26 cellular contexts compared by ENCODE assay signal in genomic region chr4:153988446-153988845, GRCh38.
DNase-seq lines count a peak whose midpoint lies in the region; ATAC-seq and TF ChIP-seq lines count a peak whose summit lies in the region.
"Had no signal": no experiment of that assay in that cellular context is flagged by ENCODE, and none has a peak within 500 bp of the region (broad histone marks: within the 10 kb centered on the region; RNA-seq: fewer than 3 reads in every experiment).

No MANE protein-coding gene starts in this region.

- peak overlapping the region in 1 of 7 donors; percentile 37 for H3K27ac Mint-ChIP-seq in CD4-positive, alpha-beta memory T cell
- H3K27ac Mint-ChIP-seq: activated naive CD8-positive, alpha-beta T cell treated with anti-CD3 and anti-CD28 coated beads for 36 hours; activated T-helper 2 cell treated with anti-CD3 and anti-CD28 coated beads, Interferon-gamma antibody, Interleukin-2, Interleukin-4, amounts not matched to agents 10 μg/mL and 5 μg/mL and 100 μg/mL, durations not matched to agents 14 hours and 24 hours and 36 hours had no signal

- WGBS in mesenchymal stem cell = 67% methylated on average over 6 of the region's 6 CpGs
- 4% methylated on average over 5 of the region's 6 CpGs for WGBS in SK-N-SH (ENCODE audit: low lambda C conversion rate)

- no peak overlapping the region for H3K4me3 ChIP-seq in choroid plexus epithelial cell (ENCODE audit: low read depth, low read length)
- H3K4me3 ChIP-seq in mesenchymal stem cell (ENCODE audit: insufficient read depth in 1 of 2, low read depth in 1 of 2, low read length in 2 of 2) = no peak overlapping the region
- no peak overlapping the region for H3K4me3 ChIP-seq in SK-N-SH (ENCODE audit: low read depth in 2 of 2, low read length in 1 of 2)
- no peak overlapping the region for H3K4me3 ChIP-seq in CD4-positive, alpha-beta memory T cell (ENCODE audit: low read length in 2 of 2)
- H3K4me3 ChIP-seq: hepatocyte, spleen, tibial nerve had no signal

- peaks cover 0 to 8% (median 2%) of the 10 kb centered on the region in 8 donors for H3K9me3 Mint-ChIP-seq in CD4-positive, alpha-beta memory T cell
- H3K9me3 Mint-ChIP-seq: activated T-helper 2 cell treated with anti-CD3 and anti-CD28 coated beads, Interferon-gamma antibody, Interleukin-2, Interleukin-4, amounts not matched to agents 10 μg/mL and 5 μg/mL and 100 μg/mL, durations not matched to agents 14 hours and 24 hours and 36 hours had no signal

- H3K4me2 ChIP-seq in mesenchymal stem cell (ENCODE audit: low read length, poor library complexity, severe bottlenecking) (no peak overlapping the region), SK-N-SH (no peak overlapping the region)
- H3K4me2 ChIP-seq: hepatocyte had no signal

- no peak overlapping the region for H3K4me3 Mint-ChIP-seq in CD4-positive, alpha-beta memory T cell
- H3K4me3 Mint-ChIP-seq: activated naive CD8-positive, alpha-beta T cell treated with anti-CD3 and anti-CD28 coated beads for 36 hours had no signal

- no peaks in the 10 kb centered on the region for H4K20me1 ChIP-seq in SK-N-SH (ENCODE audit: insufficient read depth)

- intact Hi-C loops in CD4-positive, alpha-beta memory T cell (cut with micrococcal nuclease) = no loop called here

- peak overlapping the region in 1 of 2 experiments; percentile 41 for H3K18ac ChIP-seq in mesenchymal stem cell (ENCODE audit: low read depth in 1 of 2, low read length in 2 of 2)

- POLR2A ChIA-PET in SK-N-SH (lab: Yijun Ruan, JAX) = no interaction called here
- POLR2A ChIA-PET in CD4-positive, alpha-beta memory T cell (lab: Charles Lee; ENCODE audit: partially characterized antibody) = no interaction called here

- H2AFZ ChIP-seq in mesenchymal stem cell (ENCODE audit: low read depth, low read length) (no peak overlapping the region), SK-N-SH (ENCODE audit: low read depth) (no peak overlapping the region)
- H2AFZ ChIP-seq: hepatocyte had no signal

- peak overlapping the region in 1 of 2 experiments; percentile 13 for H3K4ac ChIP-seq in mesenchymal stem cell (ENCODE audit: low read depth in 1 of 2, low read length in 2 of 2)

- no peaks in the 10 kb centered on the region for H3K79me1 ChIP-seq in mesenchymal stem cell (replicated peaks; ENCODE audit: low read length, poor library complexity, severe bottlenecking)

- no peaks in the 10 kb centered on the region for H3K4me1 ChIP-seq in mesenchymal stem cell (ENCODE audit: control insufficient read depth, insufficient read depth, low read depth, low read length)
- H3K4me1 ChIP-seq in SK-N-SH (ENCODE audit: control insufficient read depth in 1 of 2, insufficient read depth in 2 of 2, low read depth in 1 of 2, low read length in 1 of 2) = no peaks in the 10 kb centered on the region
- H3K4me1 ChIP-seq in CD4-positive, alpha-beta memory T cell (ENCODE audit: insufficient read depth, low read length) = no peaks in the 10 kb centered on the region
- H3K4me1 ChIP-seq: BE2C, foreskin keratinocyte, spleen had no signal

- CTCF ChIA-PET in SK-N-SH (lab: Yijun Ruan, JAX) = no interaction called here
- CTCF ChIA-PET in CD4-positive, alpha-beta memory T cell (lab: Charles Lee; ENCODE audit: partially characterized antibody) = no interaction called here

- H3K27me3 ChIP-seq in mesenchymal stem cell (ENCODE audit: control insufficient read depth in 1 of 2, insufficient read depth in 1 of 2, low read length in 2 of 2) (no peaks in the 10 kb centered on the region), SK-N-SH (ENCODE audit: insufficient read depth) (no peaks in the 10 kb centered on the region)
- no peaks in the 10 kb centered on the region for H3K27me3 ChIP-seq in CD4-positive, alpha-beta memory T cell (ENCODE audit: insufficient read depth, low read length)
- H3K27me3 ChIP-seq: BE2C, foreskin keratinocyte, hepatocyte, tibial nerve had no signal

- H3K27ac ChIP-seq in mesenchymal stem cell (ENCODE audit: low read length, poor library complexity, severe bottlenecking) (no peak overlapping the region), SK-N-SH (ENCODE audit: low read depth in 2 of 2, low read length in 1 of 2) (peak overlapping the region in 1 of 2 experiments; percentile 39; a peak in 1 of 4 replicates)
- no peak overlapping the region for H3K27ac ChIP-seq in CD4-positive, alpha-beta memory T cell (ENCODE audit: low read depth, low read length)
- H3K27ac ChIP-seq: 22Rv1, foreskin keratinocyte, hepatocyte, spleen, tibial nerve had no signal

- H3K9me3 ChIP-seq in mesenchymal stem cell (ENCODE audit: control insufficient read depth, low read length) = peaks cover 17% of the 10 kb centered on the region
- H3K9me3 ChIP-seq in SK-N-SH = no peaks in the 10 kb centered on the region
- no peaks in the 10 kb centered on the region for H3K9me3 ChIP-seq in CD4-positive, alpha-beta memory T cell (ENCODE audit: control insufficient read depth in 1 of 2, low read length in 2 of 2)
- H3K9me3 ChIP-seq: BE2C, tibial nerve had no signal

- no peak overlapping the region for H2BK15ac ChIP-seq in mesenchymal stem cell (ENCODE audit: low read depth, poor library complexity, severe bottlenecking)

- ATAC-seq in GM19035 (IDR thresholded peaks at IDR 0.05; ENCODE audit: unreplicated experiment) (no peak), GM21723 (IDR thresholded peaks at IDR 0.05; ENCODE audit: unreplicated experiment) (no peak)
- ATAC-seq: foreskin keratinocyte; stimulated activated naive CD8-positive, alpha-beta T cell treated with anti-CD3 and anti-CD28 coated beads, Interleukin-15, Interleukin-2, amounts not matched to agents 100 U/mL and 50 U/mL, for 24 hours had no signal

- H2AK5ac ChIP-seq in mesenchymal stem cell (ENCODE audit: low read length, severe bottlenecking) = no peak overlapping the region

- no peaks in the 10 kb centered on the region for H3F3A ChIP-seq in SK-N-SH (replicated peaks; ENCODE audit: insufficient read depth)

- H3K27me3 Mint-ChIP-seq in CD4-positive, alpha-beta memory T cell = peaks cover 6% of the 10 kb centered on the region in 2 donors

- no peak overlapping the region for H3K14ac ChIP-seq in mesenchymal stem cell (ENCODE audit: low read length in 2 of 2)

- H3K9me2 ChIP-seq in SK-N-SH = no peaks in the 10 kb centered on the region

- peak overlapping the region; percentile 7 for H4K8ac ChIP-seq in mesenchymal stem cell (ENCODE audit: low read length)

- TF ChIP-seq CTCF in choroid plexus epithelial cell (conservative IDR thresholded peaks at IDR 0.05; ENCODE audit: low read depth, low read length) (no peak), SK-N-SH (IDR thresholded peaks at IDR 0.05) (no peak)

- H3K9ac ChIP-seq in mesenchymal stem cell (ENCODE audit: low read length) (no peak overlapping the region), SK-N-SH (no peak overlapping the region)

- TF ChIP-seq EP300 in SK-N-SH (IDR thresholded peaks at IDR 0.05; ENCODE audit: borderline replicate concordance in 1 of 2, low read depth in 1 of 2, low read length in 1 of 2) = no peak

- no peak overlapping the region for H3K23ac ChIP-seq in mesenchymal stem cell (ENCODE audit: low read length in 2 of 2)

- no peak overlapping the region for H2BK120ac ChIP-seq in mesenchymal stem cell (ENCODE audit: low read depth, low read length)

- H3K36me3 ChIP-seq in mesenchymal stem cell (ENCODE audit: control insufficient read depth in 1 of 2, insufficient read depth in 2 of 2, low read depth in 1 of 2, low read length in 2 of 2) (no peaks in the 10 kb centered on the region), SK-N-SH (replicated peaks in 1 of 2; ENCODE audit: control insufficient read depth in 1 of 2, insufficient read depth in 2 of 2, low read length in 1 of 2) (no peaks in the 10 kb centered on the region)
- no peaks in the 10 kb centered on the region for H3K36me3 ChIP-seq in CD4-positive, alpha-beta memory T cell (ENCODE audit: insufficient read depth, low read length)
- H3K36me3 ChIP-seq: BE2C, spleen, tibial nerve had no signal

- H2BK5ac ChIP-seq in mesenchymal stem cell (ENCODE audit: low read depth, low read length, poor library complexity, severe bottlenecking) = no peak overlapping the region

- no peaks in the 10 kb centered on the region for H3K36me3 Mint-ChIP-seq in CD4-positive, alpha-beta memory T cell
- H3K36me3 Mint-ChIP-seq: activated naive CD8-positive, alpha-beta T cell treated with anti-CD3 and anti-CD28 coated beads for 36 hours had no signal

- DNase-seq in NCI-H748 (lab: John Stamatoyannopoulos, UW; ENCODE audit: unreplicated experiment) (peak; percentile 14), NCI-H748 treated with DMSO at 0.1 percent for 48 hours (lab: John Stamatoyannopoulos, UW) (no peak), choroid plexus epithelial cell (ENCODE audit: low read depth) (peak; percentile 7), mesenchymal stem cell (peak; percentile 93), SK-N-SH (no peak)
- DNase-seq in CD4-positive, alpha-beta memory T cell = no peak
- DNase-seq: activated naive CD8-positive, alpha-beta T cell treated with anti-CD3 and anti-CD28 coated beads for 36 hours; BE2C; COR-L47; DND-41; foreskin keratinocyte; KBM-7; MV-4-11; NCI-H1694; NCI-H2171 treated with DMSO at 0.1 percent for 48 hours; NCI-H69; nucleus accumbens; spleen; stimulated activated CD4-positive, alpha-beta T cell treated with anti-CD3 and anti-CD28 coated beads, Interleukin-4, amount 100 ng/mL, for 1 hour; stimulated activated naive CD8-positive, alpha-beta T cell treated with anti-CD3 and anti-CD28 coated beads, Interleukin-15, Interleukin-2, amounts not matched to agents 100 U/mL and 50 U/mL, for 24 hours had no signal

- H3K79me2 ChIP-seq in SK-N-SH (ENCODE audit: insufficient read depth) = no peaks in the 10 kb centered on the region
- H3K79me2 ChIP-seq: hepatocyte had no signal

- H4K91ac ChIP-seq in mesenchymal stem cell (ENCODE audit: low read length) = peak overlapping the region; percentile 43

- H2BK12ac ChIP-seq in mesenchymal stem cell (ENCODE audit: low read length in 2 of 2) = peak overlapping the region; percentile 25 to 54

- TF ChIP-seq RAD21 in SK-N-SH (IDR thresholded peaks at IDR 0.05; ENCODE audit: low read length) = no peak

- no peaks in the 10 kb centered on the region for H3K4me1 Mint-ChIP-seq in CD4-positive, alpha-beta memory T cell
- H3K4me1 Mint-ChIP-seq: activated naive CD8-positive, alpha-beta T cell treated with anti-CD3 and anti-CD28 coated beads for 36 hours had no signal

TF ChIP-seq in SK-N-SH, 30 proteins besides CTCF, POLR2A, EP300 and RAD21 (continues in another document):
- TF ChIP-seq USF2 (IDR thresholded peaks at IDR 0.05; ENCODE audit: borderline replicate concordance, low read depth, low read length) = no peak

Comparison
In these comparisons a context has a peak if more than half of its experiments do, and no peak if none do; other contexts are left out.
1. DNase-seq: peak in NCI-H748 (single experiment), choroid plexus epithelial cell (single experiment) and mesenchymal stem cell (single experiment); none in NCI-H748 treated with DMSO at 0.1 percent for 48 hours (single experiment), SK-N-SH (single experiment) and CD4-positive, alpha-beta memory T cell (0 of 5).